ENCODE assay signal across 1 cellular context in the genomic region with DNA sequence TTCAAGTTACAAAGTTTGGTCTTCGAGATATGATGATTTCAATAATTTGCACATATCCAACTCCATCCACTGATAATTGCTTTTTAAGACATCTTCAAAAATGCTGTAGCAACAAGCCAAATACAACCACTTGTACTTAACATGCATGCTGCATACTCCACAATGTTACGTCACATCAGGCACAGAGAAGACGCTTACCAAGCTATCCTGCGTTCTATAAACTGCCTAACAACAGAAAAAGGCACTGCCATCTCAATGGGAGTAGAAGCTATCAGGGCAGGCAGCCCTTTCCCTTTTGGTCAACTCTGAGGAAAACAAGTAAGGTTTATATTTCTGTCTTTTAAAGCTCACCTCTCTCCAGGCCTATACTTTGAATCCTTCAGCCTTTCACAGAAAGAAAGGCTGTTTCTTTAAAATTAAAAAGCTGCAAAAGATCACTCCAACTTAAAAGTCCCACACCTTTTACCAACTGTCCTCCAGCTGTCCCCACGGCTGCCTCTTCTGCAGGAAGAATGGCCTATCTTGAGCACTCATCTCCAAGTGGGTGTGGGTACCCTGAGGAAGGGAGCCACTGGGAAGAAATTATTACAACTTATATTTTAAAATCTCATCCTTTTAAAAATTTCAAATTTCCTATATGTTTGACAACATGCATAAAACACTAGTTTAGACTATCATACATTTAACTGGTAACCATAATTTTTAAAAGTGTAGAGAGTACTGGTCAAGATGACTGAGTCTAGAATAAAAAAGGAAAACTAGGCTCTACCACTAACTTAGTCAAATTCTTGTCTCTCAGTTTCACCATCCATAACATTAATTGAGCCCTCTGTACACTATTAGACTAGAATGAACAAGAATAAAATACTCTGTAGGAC.
A peak's percentile ranks its signal among the peaks of the same experiment; 100 is the strongest.
TF ChIP-seq lines count a peak whose summit lies in the region.

No MANE protein-coding gene starts in this region.

TF ChIP-seq in K562, 482 proteins besides CTCF, POLR2A, EP300 and RAD21 (continued from another document and continues in another):
- TF ChIP-seq HBP1 (CRISPR knock-in tag; IDR thresholded peaks at IDR 0.05) (no peak), SMARCA5 (IDR thresholded peaks at IDR 0.05) (0 out of 2 replicates have a peak, but pooled peaks have one; percentile 31), TEAD1 (CRISPR knock-in tag; IDR thresholded peaks at IDR 0.05) (no peak), ZNF830 (CRISPR knock-in tag; IDR thresholded peaks at IDR 0.05) (no peak), MBD2 (IDR thresholded peaks at IDR 0.05; ENCODE audit: borderline replicate concordance, low read depth) (no peak), BRCA1 (IDR thresholded peaks at IDR 0.05) (peak; percentile 94; the same call in 1 of the 2 replicates), BRCA1 (CRISPR knock-in tag; IDR thresholded peaks at IDR 0.05) (no peak), RAD51 (IDR thresholded peaks at IDR 0.05; ENCODE audit: borderline replicate concordance, low read depth) (0 out of 2 replicates have a peak, but pooled peaks have one; percentile 5), MXI1 (IDR thresholded peaks at IDR 0.05; ENCODE audit: low read depth, low read length) (no peak), ZNF324 (CRISPR knock-in tag; IDR thresholded peaks at IDR 0.05) (no peak), ZMIZ1 (IDR thresholded peaks at IDR 0.05; ENCODE audit: low read depth in 2 of 2, low read length in 2 of 2) (no peak), SMAD2 (IDR thresholded peaks at IDR 0.05; ENCODE audit: low read depth, low read length) (no peak), ZBTB26 (CRISPR knock-in tag; IDR thresholded peaks at IDR 0.05) (no peak), ELF4 (CRISPR knock-in tag; IDR thresholded peaks at IDR 0.05) (no peak), YBX1 (IDR thresholded peaks at IDR 0.05) (no peak), MLX (CRISPR knock-in tag; conservative IDR thresholded peaks at IDR 0.05) (no peak), ZFP30 (CRISPR knock-in tag; IDR thresholded peaks at IDR 0.05; ENCODE audit: borderline replicate concordance) (no peak), CTBP1 (IDR thresholded peaks at IDR 0.05; ENCODE audit: borderline replicate concordance) (peak; percentile 45; the same call in 1 of the 2 replicates), ZEB2 (IDR thresholded peaks at IDR 0.05) (peak; percentile 32; the same call in 1 of the 2 replicates), RBM22 (IDR thresholded peaks at IDR 0.05; ENCODE audit: low read depth, low read length, poor library complexity, severe bottlenecking) (no peak), ZNF583 (CRISPR knock-in tag; IDR thresholded peaks at IDR 0.05) (no peak), PHF8 (IDR thresholded peaks at IDR 0.05; ENCODE audit: borderline replicate concordance, low read length) (no peak), PREB (CRISPR knock-in tag; IDR thresholded peaks at IDR 0.05) (no peak), CREM (IDR thresholded peaks at IDR 0.05; ENCODE audit: low read depth) (peak; percentile 79), THRA (IDR thresholded peaks at IDR 0.05) (no peak), SRSF7 (optimal IDR thresholded peaks at IDR 0.05; ENCODE audit: low read depth, low read length) (no peak), BRD9 (IDR thresholded peaks at IDR 0.05; ENCODE audit: low read depth, partially characterized antibody) (peak; percentile 20), GATA2 (CRISPR knock-in tag; IDR thresholded peaks at IDR 0.05) (peak; percentile 56; the same call in 1 of the 2 replicates), MITF (IDR thresholded peaks at IDR 0.05) (no peak), MTF1 (CRISPR knock-in tag; IDR thresholded peaks at IDR 0.05; ENCODE audit: borderline replicate concordance) (no peak), CEBPB (tag; IDR thresholded peaks at IDR 0.05) (peak; percentile 78), NCOA6 (IDR thresholded peaks at IDR 0.05) (no peak), ZC3H8 (IDR thresholded peaks at IDR 0.05) (no peak), HLTF (IDR thresholded peaks at IDR 0.05) (no peak)
- TF ChIP-seq, protein P1, sequence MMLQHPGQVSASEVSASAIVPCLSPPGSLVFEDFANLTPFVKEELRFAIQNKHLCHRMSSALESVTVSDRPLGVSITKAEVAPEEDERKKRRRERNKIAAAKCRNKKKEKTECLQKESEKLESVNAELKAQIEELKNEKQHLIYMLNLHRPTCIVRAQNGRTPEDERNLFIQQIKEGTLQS (IDR thresholded peaks at IDR 0.05) = peak; percentile 52
- TF ChIP-seq, protein P1 (CRISPR knock-in tag; conservative IDR thresholded peaks at IDR 0.05) = no peak
- TF ChIP-seq, protein P2, sequence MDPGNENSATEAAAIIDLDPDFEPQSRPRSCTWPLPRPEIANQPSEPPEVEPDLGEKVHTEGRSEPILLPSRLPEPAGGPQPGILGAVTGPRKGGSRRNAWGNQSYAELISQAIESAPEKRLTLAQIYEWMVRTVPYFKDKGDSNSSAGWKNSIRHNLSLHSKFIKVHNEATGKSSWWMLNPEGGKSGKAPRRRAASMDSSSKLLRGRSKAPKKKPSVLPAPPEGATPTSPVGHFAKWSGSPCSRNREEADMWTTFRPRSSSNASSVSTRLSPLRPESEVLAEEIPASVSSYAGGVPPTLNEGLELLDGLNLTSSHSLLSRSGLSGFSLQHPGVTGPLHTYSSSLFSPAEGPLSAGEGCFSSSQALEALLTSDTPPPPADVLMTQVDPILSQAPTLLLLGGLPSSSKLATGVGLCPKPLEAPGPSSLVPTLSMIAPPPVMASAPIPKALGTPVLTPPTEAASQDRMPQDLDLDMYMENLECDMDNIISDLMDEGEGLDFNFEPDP (CRISPR knock-in tag; IDR thresholded peaks at IDR 0.05) = no peak
- TF ChIP-seq, protein P3, sequence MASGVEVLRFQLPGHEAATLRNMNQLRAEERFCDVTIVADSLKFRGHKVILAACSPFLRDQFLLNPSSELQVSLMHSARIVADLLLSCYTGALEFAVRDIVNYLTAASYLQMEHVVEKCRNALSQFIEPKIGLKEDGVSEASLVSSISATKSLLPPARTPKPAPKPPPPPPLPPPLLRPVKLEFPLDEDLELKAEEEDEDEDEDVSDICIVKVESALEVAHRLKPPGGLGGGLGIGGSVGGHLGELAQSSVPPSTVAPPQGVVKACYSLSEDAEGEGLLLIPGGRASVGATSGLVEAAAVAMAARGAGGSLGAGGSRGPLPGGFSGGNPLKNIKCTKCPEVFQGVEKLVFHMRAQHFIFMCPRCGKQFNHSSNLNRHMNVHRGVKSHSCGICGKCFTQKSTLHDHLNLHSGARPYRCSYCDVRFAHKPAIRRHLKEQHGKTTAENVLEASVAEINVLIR (CRISPR knock-in tag; IDR thresholded peaks at IDR 0.05) = no peak
- TF ChIP-seq, protein P4, sequence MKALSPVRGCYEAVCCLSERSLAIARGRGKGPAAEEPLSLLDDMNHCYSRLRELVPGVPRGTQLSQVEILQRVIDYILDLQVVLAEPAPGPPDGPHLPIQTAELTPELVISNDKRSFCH (CRISPR knock-in tag; IDR thresholded peaks at IDR 0.05) = no peak
- TF ChIP-seq, protein P4 (tag; IDR thresholded peaks at IDR 0.05) = no peak
- TF ChIP-seq, protein P5, sequence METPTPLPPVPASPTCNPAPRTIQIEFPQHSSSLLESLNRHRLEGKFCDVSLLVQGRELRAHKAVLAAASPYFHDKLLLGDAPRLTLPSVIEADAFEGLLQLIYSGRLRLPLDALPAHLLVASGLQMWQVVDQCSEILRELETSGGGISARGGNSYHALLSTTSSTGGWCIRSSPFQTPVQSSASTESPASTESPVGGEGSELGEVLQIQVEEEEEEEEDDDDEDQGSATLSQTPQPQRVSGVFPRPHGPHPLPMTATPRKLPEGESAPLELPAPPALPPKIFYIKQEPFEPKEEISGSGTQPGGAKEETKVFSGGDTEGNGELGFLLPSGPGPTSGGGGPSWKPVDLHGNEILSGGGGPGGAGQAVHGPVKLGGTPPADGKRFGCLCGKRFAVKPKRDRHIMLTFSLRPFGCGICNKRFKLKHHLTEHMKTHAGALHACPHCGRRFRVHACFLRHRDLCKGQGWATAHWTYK (CRISPR knock-in tag; IDR thresholded peaks at IDR 0.05) = no peak
